ENCODE assay signal across 9 cellular contexts in the genomic region with DNA sequence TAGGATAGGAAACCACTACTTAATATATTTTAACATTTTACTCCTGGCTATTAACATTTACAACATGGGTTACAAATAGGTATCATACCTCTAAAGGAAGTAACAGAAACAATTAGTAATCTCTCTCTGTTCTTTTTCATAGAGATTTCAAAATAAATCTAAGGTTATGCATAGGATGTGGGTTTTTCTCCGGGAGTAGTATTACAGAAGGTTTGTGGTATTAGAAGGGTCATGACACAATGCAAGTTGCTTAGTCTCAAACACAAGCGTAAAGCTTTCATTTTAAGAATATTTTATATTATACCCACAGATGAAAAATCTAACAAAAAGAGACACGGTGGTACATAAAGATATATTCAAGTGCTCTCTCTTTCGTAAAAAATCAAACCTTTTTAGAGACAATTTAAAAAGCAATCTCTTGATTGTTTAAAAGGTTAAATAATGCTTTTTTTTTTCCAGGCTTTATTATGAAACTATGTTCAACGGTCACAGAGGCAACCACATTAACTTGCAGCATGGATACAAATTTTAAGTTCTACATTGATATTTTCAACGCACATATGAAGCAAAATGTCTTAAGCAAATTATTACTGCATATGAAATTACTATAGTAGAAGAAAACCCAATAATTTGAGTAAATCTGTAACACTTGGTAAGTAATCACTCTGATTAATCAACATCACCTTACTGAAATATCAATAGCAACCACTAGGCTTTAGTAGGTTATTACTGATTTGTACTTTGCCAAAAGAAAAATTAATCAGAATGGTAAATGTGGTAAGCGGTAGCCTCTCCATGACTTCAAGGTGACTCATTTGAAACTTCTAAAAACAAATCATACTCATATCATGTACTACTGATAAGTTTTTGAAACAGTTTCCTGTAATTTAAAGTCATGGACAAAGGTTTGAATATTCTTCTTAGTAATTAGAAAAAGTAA.
DNase-seq lines count a peak whose midpoint lies in the region; ATAC-seq, FAIRE-seq and TF ChIP-seq lines count a peak whose summit lies in the region.
"Had no signal": no experiment of that assay in that cellular context is flagged by ENCODE, and none has a peak within 500 bp of the region (broad histone marks: within the 10 kb centered on the region; RNA-seq: fewer than 3 reads in every experiment).

No MANE protein-coding gene starts in this region.

- peak overlapping the region; percentile 92 for H3K27ac Mint-ChIP-seq in activated CD4-positive, alpha-beta T cell treated with anti-CD3 and anti-CD28 coated beads for 36 hours

- no peak for DNase-seq in activated CD4-positive, alpha-beta T cell treated with anti-CD3 and anti-CD28 coated beads for 36 hours
- no peak for DNase-seq in activated CD4-positive, alpha-beta T cell treated with anti-CD3 and anti-CD28 coated beads for 48 hours
- peak; percentile 42 for DNase-seq in RWPE1 (ENCODE audit: low spot score)
- DNase-seq in hepatic stellate cell (ENCODE audit: low spot score): peak; percentile 19
- DNase-seq in stimulated activated CD4-positive, alpha-beta T cell treated with anti-CD3 and anti-CD28 coated beads, Interleukin-4, amount 100 ng/mL, for 24 hours: no peak
- no peak for DNase-seq in Ammon's horn (ENCODE audit: low spot score)
- no peak for DNase-seq in D721Med (ENCODE audit: insufficient read length, low spot score)

- POLR2A ChIA-PET in activated CD4-positive, alpha-beta T cell treated with anti-CD3 and anti-CD28 coated beads for 36 hours (lab: Charles Lee): interaction anchor here (1.4 to 3.2 kb wide), 4 partner anchors 45 to 110 kb away, joined by 7 to 24 read pairs (median 10); no protein-coding TSS in a partner anchor
- POLR2A ChIA-PET in RWPE1 (lab: Yijun Ruan, JAX; ENCODE audit: low non-redundant PET): no interaction called here

- no peaks in the 10 kb centered on the region for H3K27me3 Mint-ChIP-seq in activated CD4-positive, alpha-beta T cell treated with anti-CD3 and anti-CD28 coated beads for 36 hours

- peak overlapping the region; percentile 68 for H3K4me3 Mint-ChIP-seq in activated CD4-positive, alpha-beta T cell treated with anti-CD3 and anti-CD28 coated beads for 36 hours

- H3K27ac ChIP-seq in RWPE1: no peak overlapping the region
- H3K27ac ChIP-seq: A549 had no signal

- ATAC-seq in activated CD4-positive, alpha-beta T cell treated with anti-CD3 and anti-CD28 coated beads for 36 hours: peak; percentile 60
- ATAC-seq in HG02938 (IDR thresholded peaks at IDR 0.05; ENCODE audit: unreplicated experiment): peak; percentile 91
- ATAC-seq: A549 had no signal

- CTCF ChIA-PET in activated CD4-positive, alpha-beta T cell treated with anti-CD3 and anti-CD28 coated beads for 36 hours (lab: Charles Lee): interaction anchor here (0.6 to 1.6 kb wide), 8 partner anchors 13 to 99 kb away, joined by 3 to 9 read pairs (median 6); no protein-coding TSS in a partner anchor
- CTCF ChIA-PET in RWPE1 (lab: Yijun Ruan, JAX): interaction anchor here (0.6 kb wide), 1 partner anchor 104 kb away, joined by 6 read pairs; no protein-coding TSS in a partner anchor

- peaks cover 4% of the 10 kb centered on the region for H3K9me3 Mint-ChIP-seq in activated CD4-positive, alpha-beta T cell treated with anti-CD3 and anti-CD28 coated beads for 36 hours (ENCODE audit: low read depth)

- no peak for FAIRE-seq in D721Med (lab: Jason Lieb, UNC)
- FAIRE-seq: A549 had no signal

- peaks cover 79% of the 10 kb centered on the region for H3K4me1 Mint-ChIP-seq in activated CD4-positive, alpha-beta T cell treated with anti-CD3 and anti-CD28 coated beads for 36 hours

- intact Hi-C loops in activated CD4-positive, alpha-beta T cell treated with anti-CD3 and anti-CD28 coated beads for 36 hours (cut with DNase I, micrococcal nuclease): loop anchor here (1.0 to 10.0 kb wide), 8 partner anchors 8 to 1027 kb away; partner anchors contain the start of genes RPL5 (in 2 of the 2) and GFI1 (in 1 of the 2)

- peaks cover 17% of the 10 kb centered on the region for H3K36me3 Mint-ChIP-seq in activated CD4-positive, alpha-beta T cell treated with anti-CD3 and anti-CD28 coated beads for 36 hours (ENCODE audit: low read depth)

- TF ChIP-seq CTCF in RWPE1 (conservative IDR thresholded peaks at IDR 0.05; ENCODE audit: low read depth) (no peak), D721Med (IDR thresholded peaks at IDR 0.05; ENCODE audit: insufficient read depth, missing control alignments) (no peak)

Comparison
In these comparisons a context has a peak if more than half of its experiments do, and no peak if none do; other contexts are left out.
1. DNase-seq: peak in RWPE1 (single experiment) and hepatic stellate cell (single experiment); none in activated CD4-positive, alpha-beta T cell treated with anti-CD3 and anti-CD28 coated beads for 36 hours (single experiment), activated CD4-positive, alpha-beta T cell treated with anti-CD3 and anti-CD28 coated beads for 48 hours (single experiment), stimulated activated CD4-positive, alpha-beta T cell treated with anti-CD3 and anti-CD28 coated beads, Interleukin-4, amount 100 ng/mL, for 24 hours (single experiment), Ammon's horn (single experiment) and D721Med (single experiment).